ENCODE assay signal across 14 cellular contexts in genomic region chr11:74571062-74571399, GRCh38. TPM values are rescaled to one million over a fixed set of nuclear protein-coding genes. Genes with fewer than 3 reads are reported as not detected.
DNase-seq lines count a peak whose midpoint lies in the region; ATAC-seq, FAIRE-seq and TF ChIP-seq lines count a peak whose summit lies in the region.
"Had no signal": no experiment of that assay in that cellular context is flagged by ENCODE, and none has a peak within 500 bp of the region (broad histone marks: within the 10 kb centered on the region; RNA-seq: fewer than 3 reads in every experiment).

No MANE protein-coding gene starts in this region.

- H3K9me3 ChIP-seq in HCT116 (ENCODE audit: control insufficient read depth in 1 of 2, insufficient read depth in 1 of 2, low read depth in 1 of 2, low read length in 2 of 2) (no peaks in the 10 kb centered on the region), colonic mucosa (no peaks in the 10 kb centered on the region), pancreas (no peaks in the 10 kb centered on the region)
- H3K9me3 ChIP-seq: BLaER1 had no signal

- TF ChIP-seq POLR2A in HCT116 (IDR thresholded peaks at IDR 0.05; ENCODE audit: borderline replicate concordance, extremely low read depth, insufficient read depth, insufficient read length) = no peak

- no peaks in the 10 kb centered on the region for H3K27me3 Mint-ChIP-seq in activated CD4-positive, alpha-beta T cell treated with anti-CD3 and anti-CD28 coated beads for 36 hours

- H3K4me2 ChIP-seq in HCT116 (ENCODE audit: low read length) = no peak overlapping the region
- H3K4me2 ChIP-seq: BLaER1 had no signal

- POLR2A ChIA-PET in HCT116 (lab: Charles Lee) = interaction anchor here (0.8 to 1.3 kb wide), 3 partner anchors 77 to 118 kb away, joined by 3 to 5 read pairs (median 3); partner anchors contain the start of gene LIPT2
- POLR2A ChIA-PET in activated CD4-positive, alpha-beta T cell treated with anti-CD3 and anti-CD28 coated beads for 36 hours (lab: Charles Lee) = interaction anchor here (0.6 kb wide), 1 partner anchor 25 kb away, joined by 3 read pairs; no protein-coding TSS in a partner anchor

- WGBS in pancreas, 2 donors = 11 to 16% methylated on average over 2 of the region's 2 CpGs

- RAD21 ChIA-PET in HCT116 (lab: Charles Lee; ENCODE audit: low non-redundant PET in 1 of 2, low total read pairs in 2 of 2, uncharacterized antibody in 2 of 2, unreplicated experiment in 2 of 2) = interaction anchor here (0.6 to 2.5 kb wide), 6 partner anchors 78 to 316 kb away, joined by 3 to 25 read pairs (median 4); no protein-coding TSS in a partner anchor

- DNase-seq in HCT116 (ENCODE audit: low read depth, low spot score) (no peak), colonic mucosa (no peak), mucosa of gallbladder (ENCODE audit: low spot score) (peak; percentile 16), pancreas (no peak), COLO829 (ENCODE audit: low spot score) (no peak)
- no peak for DNase-seq in activated CD4-positive, alpha-beta T cell treated with anti-CD3 and anti-CD28 coated beads for 36 hours
- no peak for DNase-seq in stimulated activated CD4-positive, alpha-beta T cell treated with anti-CD3 and anti-CD28 coated beads, Interleukin-4, amount 100 ng/mL, for 1 hour
- DNase-seq: CD8-positive, alpha-beta memory T cell; GF-D8 had no signal

- no peak for FAIRE-seq in pancreas (lab: Jason Lieb, UNC)
- FAIRE-seq: GM19239 had no signal

- no peak for ATAC-seq in HCT116
- peak; percentile 43 to 65 (median 54) for ATAC-seq in pancreas
- ATAC-seq in activated CD4-positive, alpha-beta T cell treated with anti-CD3 and anti-CD28 coated beads for 36 hours = no peak
- ATAC-seq in GM19328 (IDR thresholded peaks at IDR 0.05; ENCODE audit: unreplicated experiment) = no peak

- no TSS peak for BruUV-seq in HCT116 (replicated peaks; lab: Mats Ljungman, UMichigan)

- no peak overlapping the region for H3K27ac ChIP-seq in HCT116 (ENCODE audit: low read depth, low read length)
- peak overlapping the region; percentile 60 for H3K27ac ChIP-seq in colonic mucosa
- peak overlapping the region; percentile 33 to 46 (median 38) for H3K27ac ChIP-seq in pancreas
- H3K27ac ChIP-seq: 22Rv1, BLaER1, HL-60 had no signal

- CTCF ChIA-PET in HCT116 (lab: Charles Lee) = interaction anchor here (0.5 to 4.4 kb wide), 14 partner anchors 9 to 616 kb away, joined by 3 to 120 read pairs (median 3); partner anchors contain the start of gene LIPT2
- CTCF ChIA-PET in activated CD4-positive, alpha-beta T cell treated with anti-CD3 and anti-CD28 coated beads for 36 hours (lab: Charles Lee) = interaction anchor here (0.5 to 4.7 kb wide), 15 partner anchors 12 to 316 kb away, joined by 3 to 89 read pairs (median 4); partner anchors contain the start of gene LIPT2

- H3K4me1 ChIP-seq in HCT116 (ENCODE audit: control insufficient read depth in 1 of 2, insufficient read depth in 2 of 2, low read length in 2 of 2) = no peaks in the 10 kb centered on the region
- no peaks in the 10 kb centered on the region for H3K4me1 ChIP-seq in colonic mucosa
- peaks cover 15 to 33% (median 28%) of the 10 kb centered on the region in 3 donors for H3K4me1 ChIP-seq in pancreas
- H3K4me1 ChIP-seq: BLaER1 had no signal

- H3K4me3 ChIP-seq in HCT116 (replicated peaks in 1 of 2; ENCODE audit: low read depth in 1 of 2, low read length in 2 of 2) (no peak overlapping the region), colonic mucosa (no peak overlapping the region), pancreas (no peak overlapping the region)
- H3K4me3 ChIP-seq: BLaER1 had no signal

- no peak overlapping the region for H3K4me3 Mint-ChIP-seq in activated CD4-positive, alpha-beta T cell treated with anti-CD3 and anti-CD28 coated beads for 36 hours
- H3K4me3 Mint-ChIP-seq: CD8-positive, alpha-beta memory T cell had no signal

- intact Hi-C loops in HCT116 (cut with micrococcal nuclease) = no loop called here
- intact Hi-C loops in colonic mucosa (cut with DNase I) = loop anchor here (2.0 to 10.0 kb wide), 2 partner anchors 118 to 316 kb away; no protein-coding TSS in a partner anchor
- intact Hi-C loops in pancreas (cut with DNase I) = loop anchor here in 2 of 3 donors (2.0 to 10.0 kb wide), 3 partner anchors 118 to 316 kb away; no protein-coding TSS in a partner anchor
- intact Hi-C loops in activated CD4-positive, alpha-beta T cell treated with anti-CD3 and anti-CD28 coated beads for 36 hours (cut with DNase I, micrococcal nuclease) = loop anchor here in 1 of 2 experiments (5.0 kb wide), 1 partner anchor 314 kb away; no protein-coding TSS in a partner anchor

- peak overlapping the region; percentile 7 for H2AFZ ChIP-seq in HCT116 (ENCODE audit: low read depth, low read length, poor library complexity, severe bottlenecking)

- H3K27me3 ChIP-seq in HCT116 (ENCODE audit: insufficient read depth, low read length) (no peaks in the 10 kb centered on the region), colonic mucosa (no peaks in the 10 kb centered on the region), pancreas (no peaks in the 10 kb centered on the region)
- H3K27me3 ChIP-seq: BLaER1 had no signal

- H3K4me1 Mint-ChIP-seq in activated CD4-positive, alpha-beta T cell treated with anti-CD3 and anti-CD28 coated beads for 36 hours = no peaks in the 10 kb centered on the region
- H3K4me1 Mint-ChIP-seq: CD8-positive, alpha-beta memory T cell had no signal

- no peaks in the 10 kb centered on the region for H3K36me3 Mint-ChIP-seq in activated CD4-positive, alpha-beta T cell treated with anti-CD3 and anti-CD28 coated beads for 36 hours (ENCODE audit: low read depth)
- H3K36me3 Mint-ChIP-seq: CD8-positive, alpha-beta memory T cell had no signal

- H3K36me3 ChIP-seq in HCT116 (ENCODE audit: control insufficient read depth in 1 of 2, insufficient read depth in 2 of 2, low read length in 2 of 2) (no peaks in the 10 kb centered on the region), colonic mucosa (no peaks in the 10 kb centered on the region), pancreas (no peaks in the 10 kb centered on the region)
- H3K36me3 ChIP-seq: BLaER1 had no signal

- H3K9ac ChIP-seq in HCT116 (ENCODE audit: low read length) (no peak overlapping the region), colonic mucosa (ENCODE audit: low read depth in 2 of 2, low read length in 2 of 2) (peak overlapping the region in 1 of 2 donors; percentile 62)
- H3K9ac ChIP-seq: BLaER1 had no signal

- no peaks in the 10 kb centered on the region for H3K9me2 ChIP-seq in HCT116 (ENCODE audit: insufficient read depth)

- no peaks in the 10 kb centered on the region for H3K9me3 Mint-ChIP-seq in activated CD4-positive, alpha-beta T cell treated with anti-CD3 and anti-CD28 coated beads for 36 hours (ENCODE audit: low read depth)
- H3K9me3 Mint-ChIP-seq: CD8-positive, alpha-beta memory T cell had no signal

- no peaks in the 10 kb centered on the region for H4K20me1 ChIP-seq in HCT116 (ENCODE audit: insufficient read depth)
- H4K20me1 ChIP-seq: BLaER1 had no signal

- TF ChIP-seq CTCF in HCT116 (IDR thresholded peaks at IDR 0.05 in 2 of 3, conservative IDR thresholded peaks at IDR 0.05 in 1 of 3; ENCODE audit: borderline replicate concordance in 1 of 3, insufficient read depth in 1 of 3, low read depth in 2 of 3, low read length in 2 of 3) = no peak
- no peak for TF ChIP-seq CTCF in colonic mucosa (IDR thresholded peaks at IDR 0.05)
- TF ChIP-seq CTCF in pancreas (IDR thresholded peaks at IDR 0.05) = no peak

- no peak for TF ChIP-seq RAD21 in HCT116 (IDR thresholded peaks at IDR 0.05; ENCODE audit: low read depth)

- H3K79me2 ChIP-seq in HCT116 (ENCODE audit: insufficient read depth, low read length) = no peaks in the 10 kb centered on the region

- no peak overlapping the region for H3K27ac Mint-ChIP-seq in activated CD4-positive, alpha-beta T cell treated with anti-CD3 and anti-CD28 coated beads for 36 hours
- H3K27ac Mint-ChIP-seq: CD8-positive, alpha-beta memory T cell had no signal

TF ChIP-seq in HCT116, 20 proteins besides CTCF, POLR2A, EP300 and RAD21:
- TF ChIP-seq ELF1 (IDR thresholded peaks at IDR 0.05; ENCODE audit: borderline replicate concordance, low read depth) (no peak), EZH2phosphoT487 (IDR thresholded peaks at IDR 0.05; ENCODE audit: borderline replicate concordance) (no peak), ATF3 (IDR thresholded peaks at IDR 0.05) (no peak)

RNA-seq across cellular contexts. Expression of gene POLD3, which starts 21.4 kb away (rescaled TPM):
- total RNA-seq in HCT116 (2021; ENCODE audit: unreplicated experiment) (18.9 TPM), colonic mucosa (10 to 100 TPM; 20.0 to 33.9 TPM), mucosa of gallbladder (17.2 TPM), pancreas (10 to 100 TPM in 3 of 6 donors, 1 to 10 TPM in 3; 7.9 to 14.0 (median 10.2) TPM)
- polyA plus RNA-seq in HCT116 (2012) = 8.1 and 8.2 TPM in 2 replicates
- polyA plus RNA-seq in pancreas = 1 to 10 TPM; 7.2 to 8.6 TPM
- total RNA-seq in activated CD4-positive, alpha-beta T cell treated with anti-CD3 and anti-CD28 coated beads for 36 hours = 10 to 100 TPM; 70.0 to 79.8 TPM

Comparison
In these comparisons a context has a peak if more than half of its experiments do, and no peak if none do; other contexts are left out.
1. ATAC-seq: peak in pancreas (4 of 4); none in HCT116 (single experiment), activated CD4-positive, alpha-beta T cell treated with anti-CD3 and anti-CD28 coated beads for 36 hours (single experiment) and GM19328 (single experiment).